ENCODE assay signal across 8 cellular contexts in the genomic region with DNA sequence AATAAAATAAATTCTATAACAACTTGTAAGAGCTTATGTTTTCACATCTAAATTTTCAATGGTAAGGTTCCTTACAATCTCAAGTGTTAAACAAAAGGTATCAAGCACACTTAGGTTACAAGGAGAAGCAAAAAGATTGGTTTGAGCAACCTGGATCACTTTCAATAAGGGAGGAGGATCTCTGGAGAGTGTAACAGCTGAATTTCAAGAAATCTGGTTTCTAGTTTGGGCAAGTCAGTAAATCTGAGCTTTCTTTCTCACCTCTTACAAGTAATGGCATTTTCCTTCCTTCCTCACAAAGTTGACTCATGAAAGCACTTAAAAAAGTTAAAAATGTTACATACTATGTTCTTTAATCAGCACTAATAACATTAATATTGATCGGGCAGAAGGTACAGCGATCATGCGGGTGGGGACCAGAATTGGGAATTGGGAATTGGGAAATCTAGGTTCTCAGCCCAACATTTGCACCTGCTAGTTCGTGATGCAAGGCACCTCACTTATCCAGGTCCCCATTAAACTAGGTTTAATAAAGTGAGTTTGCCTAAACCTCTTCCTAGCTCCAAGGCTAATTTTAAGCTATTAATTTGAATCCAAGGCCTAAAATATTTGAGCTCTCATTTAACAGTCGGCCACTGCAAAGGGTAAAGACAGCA. TPM values are rescaled to one million over a fixed set of nuclear protein-coding genes. Genes with fewer than 3 reads are reported as not detected.
DNase-seq lines count a peak whose midpoint lies in the region; FAIRE-seq and TF ChIP-seq lines count a peak whose summit lies in the region.

No MANE protein-coding gene starts in this region.

- no peaks in the 10 kb centered on the region for H3K9me2 ChIP-seq in MM.1S (replicated peaks; ENCODE audit: insufficient read depth, low read length)

- no peaks in the 10 kb centered on the region for H3K36me3 ChIP-seq in CD8-positive, alpha-beta memory T cell (ENCODE audit: insufficient read depth, low read length)
- no peaks in the 10 kb centered on the region for H3K36me3 ChIP-seq in MM.1S (replicated peaks; ENCODE audit: insufficient read depth, low read length)

- no peak overlapping the region for H2AFZ ChIP-seq in MM.1S (ENCODE audit: low read length)

- peaks cover 55 to 82% (median 76%) of the 10 kb centered on the region in 3 donors for H3K4me1 Mint-ChIP-seq in CD8-positive, alpha-beta memory T cell
- H3K4me1 Mint-ChIP-seq in nephron = peaks cover 33% of the 10 kb centered on the region

- FAIRE-seq in urothelium cell line (lab: Jason Lieb, UNC) = no peak

- peaks cover 0 to 3% of the 10 kb centered on the region in 2 donors for H3K27me3 Mint-ChIP-seq in CD8-positive, alpha-beta memory T cell
- no peaks in the 10 kb centered on the region for H3K27me3 Mint-ChIP-seq in nephron (ENCODE audit: low read depth)

- H3K4me2 ChIP-seq in MM.1S (ENCODE audit: low read depth, low read length) = peak overlapping the region; percentile 71; the same call in 1 of the 2 replicates

- H3K79me2 ChIP-seq in MM.1S (ENCODE audit: low read length) = peaks cover 79% of the 10 kb centered on the region

- CTCF ChIA-PET in CD8-positive, alpha-beta memory T cell (lab: Charles Lee) = interaction anchor here (1.0 to 1.6 kb wide), 3 partner anchors 9 to 35 kb away, joined by 3 to 5 read pairs (median 4); no protein-coding TSS in a partner anchor

- H3K9me3 ChIP-seq in CD8-positive, alpha-beta memory T cell (ENCODE audit: low read length) = no peaks in the 10 kb centered on the region
- H3K9me3 ChIP-seq in MM.1S (replicated peaks; ENCODE audit: insufficient read depth, low read length) = no peaks in the 10 kb centered on the region

- H3F3A ChIP-seq in MM.1S (ENCODE audit: insufficient read depth, low read length) = 0 out of 2 replicates have a peak, but pooled peaks cover 12% of the 10 kb centered on the region

- H3K27me3 ChIP-seq in CD8-positive, alpha-beta memory T cell (ENCODE audit: insufficient read depth, low read length, poor library complexity, severe bottlenecking) = no peaks in the 10 kb centered on the region
- no peaks in the 10 kb centered on the region for H3K27me3 ChIP-seq in MM.1S (replicated peaks; ENCODE audit: insufficient read depth, low read length)

- H3K4me3 ChIP-seq in CD8-positive, alpha-beta memory T cell (ENCODE audit: low read length) = no peak overlapping the region
- H3K4me3 ChIP-seq in MM.1S (ENCODE audit: low read length) = no peak overlapping the region

- H3K4me1 ChIP-seq in CD8-positive, alpha-beta memory T cell (ENCODE audit: insufficient read depth, low read length) = peaks cover 24% of the 10 kb centered on the region
- peaks cover 24% of the 10 kb centered on the region for H3K4me1 ChIP-seq in MM.1S (ENCODE audit: low read length)

- peaks cover 0 to 24% (median 0%) of the 10 kb centered on the region in 3 donors for H3K36me3 Mint-ChIP-seq in CD8-positive, alpha-beta memory T cell
- H3K36me3 Mint-ChIP-seq in nephron (ENCODE audit: low read depth) = peaks cover 11% of the 10 kb centered on the region

- H3K9ac ChIP-seq in MM.1S (ENCODE audit: low read length) = no peak overlapping the region

- no peak for TF ChIP-seq CTCF in MM.1S (IDR thresholded peaks at IDR 0.05; ENCODE audit: low read length)
- TF ChIP-seq CTCF in nephron (IDR thresholded peaks at IDR 0.05; ENCODE audit: unreplicated experiment in 3 of 3) = no peak

- no peak overlapping the region for H3K27ac ChIP-seq in CD8-positive, alpha-beta memory T cell (ENCODE audit: low read depth, low read length)
- no peak overlapping the region for H3K27ac ChIP-seq in MM.1S (ENCODE audit: low read length)

- H3K27ac Mint-ChIP-seq in CD8-positive, alpha-beta memory T cell = peak overlapping the region; percentile 23 to 94 (median 61)
- peak overlapping the region; percentile 26 to 80 (median 61) for H3K27ac Mint-ChIP-seq in nephron

- H3K4me3 Mint-ChIP-seq in CD8-positive, alpha-beta memory T cell = peak overlapping the region in 6 of 7 donors; percentile 26 to 95 (median 78)
- peak overlapping the region; percentile 71 to 92 (median 85) for H3K4me3 Mint-ChIP-seq in nephron

- H4K20me1 ChIP-seq in MM.1S (ENCODE audit: insufficient read depth, low read length) = peaks cover 49% of the 10 kb centered on the region

- H3K9me3 Mint-ChIP-seq in CD8-positive, alpha-beta memory T cell = peaks cover 0 to 2% (median 0%) of the 10 kb centered on the region in 5 donors
- no peaks in the 10 kb centered on the region for H3K9me3 Mint-ChIP-seq in nephron

- POLR2A ChIA-PET in CD8-positive, alpha-beta memory T cell (lab: Charles Lee) = no interaction called here

- DNase-seq in CD8-positive, alpha-beta memory T cell = no peak
- DNase-seq in MM.1S (no peak), dermis blood vessel endothelial cell (peak; percentile 25), urothelium cell line (ENCODE audit: low spot score) (no peak), SIG-M5 treated with dmso at 0.1 percent for 504 hours (lab: John Stamatoyannopoulos, UW; ENCODE audit: unreplicated experiment) (no peak)
- DNase-seq in activated CD4-positive, CD25-positive, alpha-beta regulatory T cell (lab: John Stamatoyannopoulos, UW) = no peak
- no peak for DNase-seq in stimulated activated CD4-positive, alpha-beta T cell treated with anti-CD3 and anti-CD28 coated beads, Interleukin-4, amount 100 ng/mL, for 4 hours

RNA-seq across cellular contexts. Expression of a gene that starts 3.1 kb away (rescaled TPM):
- 100 to 1,000 TPM; 162 to 202 TPM for total RNA-seq in CD8-positive, alpha-beta memory T cell
- polyA plus RNA-seq in CD8-positive, alpha-beta memory T cell = 18.9 TPM
- total RNA-seq in dermis blood vessel endothelial cell = 86.8 and 160 TPM in 2 replicates

RNA-seq across cellular contexts. Expression of a gene that starts 28.4 kb away (rescaled TPM):
- 10 to 100 TPM; 37.1 to 39.7 TPM for total RNA-seq in CD8-positive, alpha-beta memory T cell
- 169 TPM for polyA plus RNA-seq in CD8-positive, alpha-beta memory T cell
- total RNA-seq in dermis blood vessel endothelial cell = 28.2 and 29.6 TPM in 2 replicates
